2 cellular contexts compared by ENCODE assay signal in genomic region chr1:156118175-156118868, GRCh38.
TF ChIP-seq lines count a peak whose summit lies in the region.

No MANE protein-coding gene starts in this region.

TF ChIP-seq in IMR-90, 13 proteins besides CTCF, POLR2A, EP300 and RAD21:
- TF ChIP-seq SMC3 (IDR thresholded peaks at IDR 0.05; ENCODE audit: low read depth, low read length) (no peak), CHD1 (IDR thresholded peaks at IDR 0.05; ENCODE audit: low read depth, low read length) (peak; percentile 59)

TF ChIP-seq in GM12878, 131 proteins besides CTCF, POLR2A, EP300 and RAD21:
- no peak for TF ChIP-seq ASH2L (IDR thresholded peaks at IDR 0.05; ENCODE audit: borderline replicate concordance, low read depth)
- 0 out of 2 replicates have a peak, but pooled peaks have one; percentile 30 for TF ChIP-seq IKZF1 (conservative IDR thresholded peaks at IDR 0.05)
- TF ChIP-seq MLLT1 (IDR thresholded peaks at IDR 0.05) = peak; percentile 56; the same call in 1 of the 2 replicates
